8 cellular contexts compared by ENCODE assay signal in the genomic region with DNA sequence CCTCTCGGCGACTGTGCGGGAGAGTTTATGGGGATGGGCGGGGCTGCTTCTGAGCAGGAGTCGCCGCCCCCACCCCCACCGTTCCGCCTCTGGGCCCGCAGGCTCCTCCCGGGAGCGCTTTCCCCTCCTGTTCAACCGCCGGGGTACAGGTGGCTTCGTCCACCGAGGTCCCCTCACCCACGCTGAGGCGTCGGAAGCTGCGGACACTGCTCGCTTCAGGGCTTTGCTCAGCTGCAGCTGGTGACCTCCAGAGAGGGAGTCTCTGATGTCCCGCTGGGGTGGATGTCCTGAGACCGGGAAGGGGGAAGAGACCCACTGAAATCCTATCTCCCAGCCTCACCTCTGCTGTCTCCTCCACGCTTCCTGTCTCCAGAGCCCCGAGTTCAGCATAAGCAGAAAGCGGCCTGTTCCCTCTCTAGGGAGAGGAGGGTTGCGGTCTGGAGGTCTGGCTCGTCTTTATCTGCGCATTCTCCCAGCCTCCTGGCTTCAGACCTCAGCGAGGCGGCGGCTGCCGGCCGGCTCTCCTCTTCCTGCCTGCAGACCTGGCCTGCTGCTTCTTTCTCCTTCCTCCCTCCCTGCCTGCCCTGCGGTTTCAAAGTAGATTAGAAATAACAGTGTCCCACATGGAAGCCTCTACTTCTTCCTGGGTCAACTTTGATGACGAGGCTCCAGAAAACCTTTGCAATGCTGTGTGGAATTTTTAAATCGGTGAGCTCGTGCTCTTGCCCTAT. TPM values are rescaled to one million over a fixed set of nuclear protein-coding genes. Genes with fewer than 3 reads are reported as not detected.
DNase-seq lines count a peak whose midpoint lies in the region; ATAC-seq, FAIRE-seq and TF ChIP-seq lines count a peak whose summit lies in the region.

No MANE protein-coding gene starts in this region.

- peaks cover 9% of the 10 kb centered on the region for H3K4me1 Mint-ChIP-seq in activated T-helper 17 cell treated with anti-CD3 and anti-CD28 coated beads, Interleukin-2, amount 50 U/mL, for 72 hours

- H3K27ac Mint-ChIP-seq in activated T-helper 17 cell treated with anti-CD3 and anti-CD28 coated beads, Interleukin-2, amount 50 U/mL, for 72 hours, result no peak overlapping the region

- no peak overlapping the region for H3K27ac ChIP-seq in kidney (ENCODE audit: low read depth in 2 of 2, low read length in 2 of 2)

- no peaks in the 10 kb centered on the region for H3K36me3 ChIP-seq in kidney (ENCODE audit: control insufficient read depth in 1 of 2, insufficient read depth in 2 of 2, low read length in 2 of 2)

- peak overlapping the region; percentile 75 for H3K4me3 Mint-ChIP-seq in activated T-helper 17 cell treated with anti-CD3 and anti-CD28 coated beads, Interleukin-2, amount 50 U/mL, for 72 hours

- no peak overlapping the region for H3K9ac ChIP-seq in kidney (ENCODE audit: low read length in 2 of 2)

- CTCF ChIA-PET in AG04449 (lab: Yijun Ruan, JAX), result no interaction called here

- intact Hi-C loops in kidney (cut with DNase I), result no loop called here

- FAIRE-seq in kidney (lab: Jason Lieb, UNC), result no peak

- ATAC-seq in activated T-helper 17 cell treated with anti-CD3 and anti-CD28 coated beads, Interleukin-2, amount 50 U/mL, for 72 hours (replicated peaks), result peak; percentile 60
- ATAC-seq in GM21528 (IDR thresholded peaks at IDR 0.05; ENCODE audit: low FRiP score, unreplicated experiment) (no peak), HG03565 (IDR thresholded peaks at IDR 0.05; ENCODE audit: unreplicated experiment) (no peak)

- peak overlapping the region; percentile 41 for H3K4me3 ChIP-seq in AG04449 (ENCODE audit: low read depth, low read length)
- no peak overlapping the region for H3K4me3 ChIP-seq in kidney (ENCODE audit: low read length in 2 of 2)

- H3K9me3 ChIP-seq in kidney (ENCODE audit: control insufficient read depth in 1 of 2, low read length in 2 of 2), result peaks cover 0 to 3% of the 10 kb centered on the region in 2 donors

- H3K4me1 ChIP-seq in kidney (ENCODE audit: control insufficient read depth in 1 of 2, insufficient read depth in 1 of 2, low read depth in 1 of 2, low read length in 2 of 2), result no peaks in the 10 kb centered on the region

- TF ChIP-seq CTCF in AG04449 (IDR thresholded peaks at IDR 0.05; ENCODE audit: insufficient read depth, low read length, missing control alignments) (no peak), GM20000 (IDR thresholded peaks at IDR 0.05; ENCODE audit: extremely low read depth, missing control alignments) (no peak), kidney (IDR thresholded peaks at IDR 0.05; ENCODE audit: borderline replicate concordance, extremely low read depth, insufficient read depth) (no peak)

- POLR2A ChIA-PET in AG04449 (lab: Yijun Ruan, JAX), result no interaction called here

- H3K36me3 Mint-ChIP-seq in activated T-helper 17 cell treated with anti-CD3 and anti-CD28 coated beads, Interleukin-2, amount 50 U/mL, for 72 hours (ENCODE audit: low read depth), result no peaks in the 10 kb centered on the region

- DNase-seq in AG04449 (ENCODE audit: low read depth, low spot score), result no peak
- DNase-seq in GM20000 (ENCODE audit: low spot score), result peak; percentile 34
- DNase-seq in kidney, result peak; percentile 68
- no peak for DNase-seq in T-helper 9 cell
- DNase-seq in mucosa of gallbladder (ENCODE audit: low spot score), result no peak

- H3K9me3 Mint-ChIP-seq in activated T-helper 17 cell treated with anti-CD3 and anti-CD28 coated beads, Interleukin-2, amount 50 U/mL, for 72 hours, result no peaks in the 10 kb centered on the region

- H3K27me3 Mint-ChIP-seq in activated T-helper 17 cell treated with anti-CD3 and anti-CD28 coated beads, Interleukin-2, amount 50 U/mL, for 72 hours, result peaks cover 16% of the 10 kb centered on the region

RNA-seq across cellular contexts. Expression of gene CYP2E1, which starts 1.8 kb away (rescaled TPM):
- 1 to 10 TPM; 1.4 to 5.4 TPM for total RNA-seq in activated T-helper 17 cell treated with anti-CD3 and anti-CD28 coated beads, Interleukin-2, amount 50 U/mL, for 72 hours
- total RNA-seq in kidney, result 2.9 TPM
- 3.4 TPM for polyA plus RNA-seq in kidney (ENCODE audit: insufficient read depth, low read depth, low replicate concordance)
- 4.7 TPM for total RNA-seq in mucosa of gallbladder

RNA-seq across cellular contexts. Expression of gene SYCE1, which starts 36.4 kb away (rescaled TPM):
- total RNA-seq in activated T-helper 17 cell treated with anti-CD3 and anti-CD28 coated beads, Interleukin-2, amount 50 U/mL, for 72 hours, result under 1 TPM; 0.29 to 0.69 TPM
- total RNA-seq in kidney, result 1.2 TPM
- 1.4 TPM for polyA plus RNA-seq in kidney (ENCODE audit: insufficient read depth, low read depth, low replicate concordance)
- 3.3 TPM for total RNA-seq in mucosa of gallbladder

Comparison
In these comparisons a context has a peak if more than half of its experiments do, and no peak if none do; other contexts are left out.
1. DNase-seq: peak in GM20000 (single experiment) and kidney (single experiment); none in AG04449 (single experiment), T-helper 9 cell (single experiment) and mucosa of gallbladder (single experiment).